In the genomic region with DNA sequence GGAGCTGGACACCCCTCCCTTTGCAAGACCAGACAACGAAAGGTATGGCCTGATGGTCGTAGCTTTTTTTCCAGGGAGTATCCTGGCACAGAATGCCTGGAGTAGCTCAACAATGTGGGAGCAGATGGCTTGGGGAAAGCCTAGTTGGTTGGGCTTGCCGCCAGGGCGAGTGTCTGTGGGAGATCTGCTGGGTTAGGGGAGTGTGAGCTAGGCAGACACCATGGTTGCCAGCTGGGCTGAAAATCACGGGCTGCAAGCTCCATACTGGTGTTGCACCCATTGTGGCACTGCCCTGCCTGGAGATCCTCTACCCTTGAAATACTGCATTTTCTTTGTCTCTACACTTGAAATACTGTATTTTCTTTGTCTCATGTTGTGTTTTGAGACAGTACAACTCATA, we compare ENCODE assay signal across 17 cellular contexts.
A peak's percentile ranks its signal among the peaks of the same experiment; 100 is the strongest.
DNase-seq lines count a peak whose midpoint lies in the region; ATAC-seq and TF ChIP-seq lines count a peak whose summit lies in the region.
"Had no signal": no experiment of that assay in that cellular context is flagged by ENCODE, and none has a peak within 500 bp of the region (broad histone marks: within the 10 kb centered on the region; RNA-seq: fewer than 3 reads in every experiment).

No MANE protein-coding gene starts in this region.

- H3K27ac ChIP-seq in aorta (ENCODE audit: low read depth in 1 of 2, low read length in 2 of 2) (no peak overlapping the region), SK-N-SH (ENCODE audit: low read depth in 2 of 2, low read length in 1 of 2) (no peak overlapping the region)
- H3K27ac ChIP-seq: 22Rv1; A549; BLaER1 treated with 17β-estradiol and CSF1 and Interleukin-3, amounts not matched to agents 10 nM and 100 nM; C4-2B had no signal

- TF ChIP-seq EP300 in SK-N-SH (IDR thresholded peaks at IDR 0.05; ENCODE audit: borderline replicate concordance in 1 of 2, low read depth in 1 of 2, low read length in 1 of 2): no peak

- POLR2A ChIA-PET in SK-N-SH (lab: Yijun Ruan, JAX): no interaction called here

- TF ChIP-seq CTCF in SK-N-SH (IDR thresholded peaks at IDR 0.05): no peak

- no peaks in the 10 kb centered on the region for H3K9me3 ChIP-seq in aorta (ENCODE audit: control insufficient read depth, low read length)
- no peaks in the 10 kb centered on the region; the same call in 1 of the 2 replicates for H3K9me3 ChIP-seq in SK-N-SH
- H3K9me3 ChIP-seq: A549; BLaER1 treated with 17β-estradiol and CSF1 and Interleukin-3, amounts not matched to agents 10 nM and 100 nM; Caco-2 had no signal

- H3K4me3 ChIP-seq in aorta (ENCODE audit: low read length in 2 of 2) (no peak overlapping the region), SK-N-SH (ENCODE audit: low read depth in 2 of 2, low read length in 1 of 2) (no peak overlapping the region)
- H3K4me3 ChIP-seq: A549; BLaER1 treated with 17β-estradiol and CSF1 and Interleukin-3, amounts not matched to agents 10 nM and 100 nM had no signal

- peak; percentile 42 for DNase-seq in activated effector memory CD4-positive, alpha-beta T cell treated with anti-CD3 and anti-CD28 coated beads, Interleukin-2, amount 50 U/mL, for 16 hours
- no peak for DNase-seq in activated effector memory CD4-positive, alpha-beta T cell treated with Interleukin-2 at 50 U/mL for 16 hours
- DNase-seq in NCI-H69 (lab: John Stamatoyannopoulos, UW) (peak; percentile 7), aorta (peak in 1 of 2 donors; percentile 58), SK-N-SH (no peak), cerebellum (ENCODE audit: low spot score) (no peak)
- DNase-seq: AML-193; Caco-2; Calu3; CD4-positive, alpha-beta T cell; CD8-positive, alpha-beta T cell; DMS79 treated with DMSO at 0.1 percent for 48 hours; GF-D8 had no signal

- 79 to 91% methylated on average over 5 of the region's 5 CpGs for WGBS in aorta, 2 donors
- WGBS in SK-N-SH (ENCODE audit: low lambda C conversion rate): 34% methylated on average over 5 of the region's 5 CpGs

- no peaks in the 10 kb centered on the region for H3K9me2 ChIP-seq in SK-N-SH

- TF ChIP-seq RAD21 in SK-N-SH (IDR thresholded peaks at IDR 0.05; ENCODE audit: low read length): no peak

- H3K79me2 ChIP-seq in SK-N-SH (ENCODE audit: insufficient read depth): no peaks in the 10 kb centered on the region

- no peaks in the 10 kb centered on the region for H3K4me1 ChIP-seq in aorta (ENCODE audit: control insufficient read depth in 1 of 2, insufficient read depth in 2 of 2, low read length in 2 of 2)
- no peaks in the 10 kb centered on the region for H3K4me1 ChIP-seq in SK-N-SH (ENCODE audit: control insufficient read depth in 1 of 2, insufficient read depth in 2 of 2, low read depth in 1 of 2, low read length in 1 of 2)
- H3K4me1 ChIP-seq: A549; BLaER1 treated with 17β-estradiol and CSF1 and Interleukin-3, amounts not matched to agents 10 nM and 100 nM; Caco-2 had no signal

- intact Hi-C loops in aorta (cut with DNase I): no loop called here

- H3K36me3 ChIP-seq in aorta (ENCODE audit: control insufficient read depth in 1 of 2, insufficient read depth in 2 of 2, low read length in 1 of 2): no peaks in the 10 kb centered on the region
- no peaks in the 10 kb centered on the region for H3K36me3 ChIP-seq in SK-N-SH (replicated peaks in 1 of 2; ENCODE audit: control insufficient read depth in 1 of 2, insufficient read depth in 2 of 2, low read length in 1 of 2)
- H3K36me3 ChIP-seq: BLaER1 treated with 17β-estradiol and CSF1 and Interleukin-3, amounts not matched to agents 10 nM and 100 nM had no signal

- H3K4me2 ChIP-seq in SK-N-SH: no peak overlapping the region
- H3K4me2 ChIP-seq: A549; BLaER1 treated with 17β-estradiol and CSF1 and Interleukin-3, amounts not matched to agents 10 nM and 100 nM had no signal

- no peak overlapping the region for H2AFZ ChIP-seq in SK-N-SH (ENCODE audit: low read depth)

- no peaks in the 10 kb centered on the region for H4K20me1 ChIP-seq in SK-N-SH (ENCODE audit: insufficient read depth)
- H4K20me1 ChIP-seq: BLaER1 treated with 17β-estradiol and CSF1 and Interleukin-3, amounts not matched to agents 10 nM and 100 nM had no signal

- H3F3A ChIP-seq in SK-N-SH (replicated peaks; ENCODE audit: insufficient read depth): no peaks in the 10 kb centered on the region

- H3K9ac ChIP-seq in SK-N-SH: no peak overlapping the region
- H3K9ac ChIP-seq: BLaER1 treated with 17β-estradiol and CSF1 and Interleukin-3, amounts not matched to agents 10 nM and 100 nM had no signal

- H3K27me3 ChIP-seq in aorta (ENCODE audit: control insufficient read depth in 1 of 2, insufficient read depth in 2 of 2, low read length in 1 of 2): no peaks in the 10 kb centered on the region
- H3K27me3 ChIP-seq in SK-N-SH (ENCODE audit: insufficient read depth): no peaks in the 10 kb centered on the region
- H3K27me3 ChIP-seq: BLaER1 treated with 17β-estradiol and CSF1 and Interleukin-3, amounts not matched to agents 10 nM and 100 nM had no signal

- ATAC-seq in aorta (ENCODE audit: low FRiP score): peak; percentile 54
- ATAC-seq: A549; CD8-positive, alpha-beta T cell had no signal

- CTCF ChIA-PET in SK-N-SH (lab: Yijun Ruan, JAX): no interaction called here

TF ChIP-seq in SK-N-SH, 30 proteins besides CTCF, POLR2A, EP300 and RAD21 (continues in another document):
- no peak for TF ChIP-seq CHD2 (IDR thresholded peaks at IDR 0.05; ENCODE audit: low read length, partially characterized antibody)
- TF ChIP-seq, protein P1, sequence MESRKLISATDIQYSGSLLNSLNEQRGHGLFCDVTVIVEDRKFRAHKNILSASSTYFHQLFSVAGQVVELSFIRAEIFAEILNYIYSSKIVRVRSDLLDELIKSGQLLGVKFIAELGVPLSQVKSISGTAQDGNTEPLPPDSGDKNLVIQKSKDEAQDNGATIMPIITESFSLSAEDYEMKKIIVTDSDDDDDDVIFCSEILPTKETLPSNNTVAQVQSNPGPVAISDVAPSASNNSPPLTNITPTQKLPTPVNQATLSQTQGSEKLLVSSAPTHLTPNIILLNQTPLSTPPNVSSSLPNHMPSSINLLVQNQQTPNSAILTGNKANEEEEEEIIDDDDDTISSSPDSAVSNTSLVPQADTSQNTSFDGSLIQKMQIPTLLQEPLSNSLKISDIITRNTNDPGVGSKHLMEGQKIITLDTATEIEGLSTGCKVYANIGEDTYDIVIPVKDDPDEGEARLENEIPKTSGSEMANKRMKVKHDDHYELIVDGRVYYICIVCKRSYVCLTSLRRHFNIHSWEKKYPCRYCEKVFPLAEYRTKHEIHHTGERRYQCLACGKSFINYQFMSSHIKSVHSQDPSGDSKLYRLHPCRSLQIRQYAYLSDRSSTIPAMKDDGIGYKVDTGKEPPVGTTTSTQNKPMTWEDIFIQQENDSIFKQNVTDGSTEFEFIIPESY (IDR thresholded peaks at IDR 0.05; ENCODE audit: borderline replicate concordance, low read depth): no peak
- no peak for TF ChIP-seq MXI1 (IDR thresholded peaks at IDR 0.05; ENCODE audit: low read depth, low read length)
- no peak for TF ChIP-seq NRF1 (IDR thresholded peaks at IDR 0.05; ENCODE audit: low read depth, low read length)
- TF ChIP-seq TCF12 (IDR thresholded peaks at IDR 0.05): no peak
- TF ChIP-seq, protein P2, sequence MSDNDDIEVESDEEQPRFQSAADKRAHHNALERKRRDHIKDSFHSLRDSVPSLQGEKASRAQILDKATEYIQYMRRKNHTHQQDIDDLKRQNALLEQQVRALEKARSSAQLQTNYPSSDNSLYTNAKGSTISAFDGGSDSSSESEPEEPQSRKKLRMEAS (IDR thresholded peaks at IDR 0.05; ENCODE audit: low read depth): no peak
- no peak for TF ChIP-seq FOXM1 (IDR thresholded peaks at IDR 0.05; ENCODE audit: low read depth)
- TF ChIP-seq, protein P3, sequence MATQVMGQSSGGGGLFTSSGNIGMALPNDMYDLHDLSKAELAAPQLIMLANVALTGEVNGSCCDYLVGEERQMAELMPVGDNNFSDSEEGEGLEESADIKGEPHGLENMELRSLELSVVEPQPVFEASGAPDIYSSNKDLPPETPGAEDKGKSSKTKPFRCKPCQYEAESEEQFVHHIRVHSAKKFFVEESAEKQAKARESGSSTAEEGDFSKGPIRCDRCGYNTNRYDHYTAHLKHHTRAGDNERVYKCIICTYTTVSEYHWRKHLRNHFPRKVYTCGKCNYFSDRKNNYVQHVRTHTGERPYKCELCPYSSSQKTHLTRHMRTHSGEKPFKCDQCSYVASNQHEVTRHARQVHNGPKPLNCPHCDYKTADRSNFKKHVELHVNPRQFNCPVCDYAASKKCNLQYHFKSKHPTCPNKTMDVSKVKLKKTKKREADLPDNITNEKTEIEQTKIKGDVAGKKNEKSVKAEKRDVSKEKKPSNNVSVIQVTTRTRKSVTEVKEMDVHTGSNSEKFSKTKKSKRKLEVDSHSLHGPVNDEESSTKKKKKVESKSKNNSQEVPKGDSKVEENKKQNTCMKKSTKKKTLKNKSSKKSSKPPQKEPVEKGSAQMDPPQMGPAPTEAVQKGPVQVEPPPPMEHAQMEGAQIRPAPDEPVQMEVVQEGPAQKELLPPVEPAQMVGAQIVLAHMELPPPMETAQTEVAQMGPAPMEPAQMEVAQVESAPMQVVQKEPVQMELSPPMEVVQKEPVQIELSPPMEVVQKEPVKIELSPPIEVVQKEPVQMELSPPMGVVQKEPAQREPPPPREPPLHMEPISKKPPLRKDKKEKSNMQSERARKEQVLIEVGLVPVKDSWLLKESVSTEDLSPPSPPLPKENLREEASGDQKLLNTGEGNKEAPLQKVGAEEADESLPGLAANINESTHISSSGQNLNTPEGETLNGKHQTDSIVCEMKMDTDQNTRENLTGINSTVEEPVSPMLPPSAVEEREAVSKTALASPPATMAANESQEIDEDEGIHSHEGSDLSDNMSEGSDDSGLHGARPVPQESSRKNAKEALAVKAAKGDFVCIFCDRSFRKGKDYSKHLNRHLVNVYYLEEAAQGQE (IDR thresholded peaks at IDR 0.05; ENCODE audit: low read depth, low read length): no peak
- TF ChIP-seq RFX5 (IDR thresholded peaks at IDR 0.05; ENCODE audit: low read length): no peak
- TF ChIP-seq NFIC (IDR thresholded peaks at IDR 0.05; ENCODE audit: borderline replicate concordance): no peak
- TF ChIP-seq GABPA (IDR thresholded peaks at IDR 0.05; ENCODE audit: low read depth): no peak
- TF ChIP-seq, protein P4, sequence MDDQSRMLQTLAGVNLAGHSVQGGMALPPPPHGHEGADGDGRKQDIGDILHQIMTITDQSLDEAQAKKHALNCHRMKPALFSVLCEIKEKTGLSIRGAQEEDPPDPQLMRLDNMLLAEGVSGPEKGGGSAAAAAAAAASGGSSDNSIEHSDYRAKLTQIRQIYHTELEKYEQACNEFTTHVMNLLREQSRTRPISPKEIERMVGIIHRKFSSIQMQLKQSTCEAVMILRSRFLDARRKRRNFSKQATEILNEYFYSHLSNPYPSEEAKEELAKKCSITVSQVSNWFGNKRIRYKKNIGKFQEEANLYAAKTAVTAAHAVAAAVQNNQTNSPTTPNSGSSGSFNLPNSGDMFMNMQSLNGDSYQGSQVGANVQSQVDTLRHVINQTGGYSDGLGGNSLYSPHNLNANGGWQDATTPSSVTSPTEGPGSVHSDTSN (IDR thresholded peaks at IDR 0.05): no peak
- no peak for TF ChIP-seq POLR2AphosphoS5 (IDR thresholded peaks at IDR 0.05; ENCODE audit: low read depth, low read length)
- TF ChIP-seq GATA2 (CRISPR knock-in tag; IDR thresholded peaks at IDR 0.05): no peak

Comparison
In these comparisons a context has a peak if more than half of its experiments do, and no peak if none do; other contexts are left out.
1. DNase-seq: peak in activated effector memory CD4-positive, alpha-beta T cell treated with anti-CD3 and anti-CD28 coated beads, Interleukin-2, amount 50 U/mL, for 16 hours (single experiment) and NCI-H69 (single experiment); none in activated effector memory CD4-positive, alpha-beta T cell treated with Interleukin-2 at 50 U/mL for 16 hours (single experiment), SK-N-SH (single experiment) and cerebellum (single experiment).